In the genomic region with DNA sequence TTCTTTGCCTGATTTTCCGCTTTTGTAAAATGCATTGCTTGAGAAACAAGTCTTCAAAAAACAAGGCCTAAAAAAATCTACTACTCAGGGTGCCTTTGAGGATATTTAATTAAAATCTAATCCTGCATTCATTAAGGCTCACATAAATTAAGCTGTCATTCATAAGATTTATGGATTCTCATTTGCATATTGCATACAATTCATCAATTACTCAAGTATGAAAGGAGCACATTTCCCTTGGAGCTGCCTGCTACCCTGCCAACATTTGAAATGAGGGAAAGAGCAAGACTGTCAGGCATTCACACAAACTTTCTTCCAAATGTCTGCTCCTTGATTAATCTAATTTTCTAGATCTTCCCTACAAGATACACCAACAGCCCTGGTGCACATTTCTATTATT, we compare ENCODE assay signal across 29 cellular contexts.
"Had no signal": no experiment of that assay in that cellular context is flagged by ENCODE, and none has a peak within 500 bp of the region (broad histone marks: within the 10 kb centered on the region; RNA-seq: fewer than 3 reads in every experiment).

No MANE protein-coding gene starts in this region.

- H3K27ac ChIP-seq: cardiac muscle cell, colonic mucosa, SJCRH30 had no signal

- H3K4me3 Mint-ChIP-seq: activated CD4-positive, alpha-beta T cell treated with anti-CD3 and anti-CD28 coated beads for 36 hours; activated CD4-positive, alpha-beta T cell treated with anti-CD3 and anti-CD28 coated beads, Interleukin-2, amount 10 ng/mL, durations not matched to agents 7 days and 5 days; activated CD8-positive, alpha-beta T cell treated with anti-CD3 and anti-CD28 coated beads, Interleukin-2, amount 10 ng/mL, durations not matched to agents 7 days and 5 days; activated naive CD4-positive, alpha-beta T cell treated with anti-CD3 and anti-CD28 coated beads, Interleukin-2, amount 10 ng/mL, durations not matched to agents 7 days and 5 days; activated naive CD8-positive, alpha-beta T cell; activated naive CD8-positive, alpha-beta T cell treated with anti-CD3 and anti-CD28 coated beads, Interleukin-2, amount 50 U/mL, for 24 hours; activated T-cell treated with anti-CD3 and anti-CD28 coated beads, Interleukin-2, amount 50 U/mL, for 24 hours; activated T-helper 1 cell treated with anti-CD3 and anti-CD28 coated beads, Interleukin-12 subunit alpha, Interleukin-12 subunit beta, Interleukin-2, Interleukin-4 antibody, amounts not matched to agents 30 ng/mL and 10 ng/mL and 1 ng/mL, durations not matched to agents 14 hours and 24 hours and 36 hours; central memory CD8-positive, alpha-beta T cell; T-helper 1 cell treated with Interleukin-12 subunit alpha and Interleukin-12 subunit beta and Interleukin-4 antibody, amounts not matched to agents 30 μg/mL and 1 μg/mL, for 36 hours; T-helper 2 cell treated with Interferon-gamma antibody and Interleukin-4, amounts not matched to agents 5 μg/mL and 100 μg/mL, for 36 hours had no signal

- H3K4me1 ChIP-seq: colonic mucosa, SJCRH30 had no signal

- H3K27ac Mint-ChIP-seq: activated CD4-positive, alpha-beta T cell treated with anti-CD3 and anti-CD28 coated beads for 36 hours; activated CD4-positive, alpha-beta T cell treated with anti-CD3 and anti-CD28 coated beads, Interleukin-2, amount 10 ng/mL, durations not matched to agents 7 days and 5 days; activated CD8-positive, alpha-beta T cell treated with anti-CD3 and anti-CD28 coated beads, Interleukin-2, amount 10 ng/mL, durations not matched to agents 7 days and 5 days; activated naive CD4-positive, alpha-beta T cell treated with anti-CD3 and anti-CD28 coated beads, Interleukin-2, amount 10 ng/mL, durations not matched to agents 7 days and 5 days; activated naive CD8-positive, alpha-beta T cell; activated naive CD8-positive, alpha-beta T cell treated with anti-CD3 and anti-CD28 coated beads, Interleukin-2, amount 50 U/mL, for 24 hours; activated T-cell treated with anti-CD3 and anti-CD28 coated beads, Interleukin-2, amount 50 U/mL, for 24 hours; activated T-helper 1 cell treated with anti-CD3 and anti-CD28 coated beads, Interleukin-12 subunit alpha, Interleukin-12 subunit beta, Interleukin-2, Interleukin-4 antibody, amounts not matched to agents 30 ng/mL and 10 ng/mL and 1 ng/mL, durations not matched to agents 14 hours and 24 hours and 36 hours; T-helper 1 cell treated with Interleukin-12 subunit alpha and Interleukin-12 subunit beta and Interleukin-4 antibody, amounts not matched to agents 30 μg/mL and 1 μg/mL, for 36 hours; T-helper 2 cell treated with Interferon-gamma antibody and Interleukin-4, amounts not matched to agents 5 μg/mL and 100 μg/mL, for 36 hours had no signal

- DNase-seq: activated CD4-positive, alpha-beta T cell treated with anti-CD3 and anti-CD28 coated beads for 36 hours; activated CD4-positive, alpha-beta T cell treated with anti-CD3 and anti-CD28 coated beads, Interleukin-2, amount 10 ng/mL, durations not matched to agents 7 days and 5 days; activated CD4-positive, alpha-beta T cell treated with anti-CD3 and anti-CD28 coated beads, Interleukin-2, amount 50 U/mL, for 48 hours; activated CD8-positive, alpha-beta T cell treated with anti-CD3 and anti-CD28 coated beads, Interleukin-2, amount 10 ng/mL, durations not matched to agents 7 days and 5 days; activated naive CD4-positive, alpha-beta T cell treated with anti-CD3 and anti-CD28 coated beads, Interleukin-2, amount 10 ng/mL, durations not matched to agents 7 days and 5 days; activated naive CD8-positive, alpha-beta T cell treated with anti-CD3 and anti-CD28 coated beads, Interleukin-2, amount 50 U/mL, for 24 hours; activated T-cell treated with anti-CD3 and anti-CD28 coated beads, Interleukin-2, amount 50 U/mL, for 24 hours; aorta; colonic mucosa; Kasumi-1; MG63; MV-4-11; NCI-H1092; NCI-H1436 treated with DMSO at 0.1 percent for 48 hours; NCI-H1694 treated with DMSO at 0.1 percent for 48 hours; NCI-H2029; NCI-H510A; NCI-H774; SHP77; SJCRH30; SK-N-SH had no signal

- H3K4me3 ChIP-seq: cardiac muscle cell, colonic mucosa, MG63, SJCRH30 had no signal

- H3K36me3 ChIP-seq: cardiac muscle cell, colonic mucosa, MG63, SJCRH30 had no signal

- H3K36me3 Mint-ChIP-seq: activated naive CD4-positive, alpha-beta T cell treated with anti-CD3 and anti-CD28 coated beads, Interleukin-2, amount 10 ng/mL, durations not matched to agents 7 days and 5 days; activated naive CD8-positive, alpha-beta T cell had no signal

- H3K27me3 ChIP-seq: cardiac muscle cell, colonic mucosa, MG63, SJCRH30 had no signal

- H3K9me3 Mint-ChIP-seq: activated CD4-positive, alpha-beta T cell treated with anti-CD3 and anti-CD28 coated beads, Interleukin-2, amount 10 ng/mL, durations not matched to agents 7 days and 5 days; activated naive CD4-positive, alpha-beta T cell treated with anti-CD3 and anti-CD28 coated beads, Interleukin-2, amount 10 ng/mL, durations not matched to agents 7 days and 5 days; activated naive CD8-positive, alpha-beta T cell treated with anti-CD3 and anti-CD28 coated beads, Interleukin-2, amount 50 U/mL, for 24 hours; activated T-cell treated with anti-CD3 and anti-CD28 coated beads, Interleukin-2, amount 50 U/mL, for 24 hours; activated T-helper 1 cell treated with anti-CD3 and anti-CD28 coated beads, Interleukin-12 subunit alpha, Interleukin-12 subunit beta, Interleukin-2, Interleukin-4 antibody, amounts not matched to agents 30 ng/mL and 10 ng/mL and 1 ng/mL, durations not matched to agents 14 hours and 24 hours and 36 hours; T-helper 1 cell treated with Interleukin-12 subunit alpha and Interleukin-12 subunit beta and Interleukin-4 antibody, amounts not matched to agents 30 μg/mL and 1 μg/mL, for 36 hours; T-helper 2 cell treated with Interferon-gamma antibody and Interleukin-4, amounts not matched to agents 5 μg/mL and 100 μg/mL, for 36 hours had no signal

- H3K4me1 Mint-ChIP-seq: activated CD4-positive, alpha-beta T cell treated with anti-CD3 and anti-CD28 coated beads for 36 hours; activated CD4-positive, alpha-beta T cell treated with anti-CD3 and anti-CD28 coated beads, Interleukin-2, amount 10 ng/mL, durations not matched to agents 7 days and 5 days; activated naive CD4-positive, alpha-beta T cell treated with anti-CD3 and anti-CD28 coated beads, Interleukin-2, amount 10 ng/mL, durations not matched to agents 7 days and 5 days; activated naive CD8-positive, alpha-beta T cell treated with anti-CD3 and anti-CD28 coated beads, Interleukin-2, amount 50 U/mL, for 24 hours; central memory CD8-positive, alpha-beta T cell had no signal

- H3K9ac ChIP-seq: SK-N-SH had no signal

- H3K27me3 Mint-ChIP-seq: activated CD4-positive, alpha-beta T cell treated with anti-CD3 and anti-CD28 coated beads for 36 hours; activated CD4-positive, alpha-beta T cell treated with anti-CD3 and anti-CD28 coated beads, Interleukin-2, amount 10 ng/mL, durations not matched to agents 7 days and 5 days; activated naive CD4-positive, alpha-beta T cell treated with anti-CD3 and anti-CD28 coated beads, Interleukin-2, amount 10 ng/mL, durations not matched to agents 7 days and 5 days; activated naive CD8-positive, alpha-beta T cell; activated naive CD8-positive, alpha-beta T cell treated with anti-CD3 and anti-CD28 coated beads, Interleukin-2, amount 50 U/mL, for 24 hours; activated T-cell treated with anti-CD3 and anti-CD28 coated beads, Interleukin-2, amount 50 U/mL, for 24 hours; central memory CD8-positive, alpha-beta T cell had no signal

- H3K9me3 ChIP-seq: colonic mucosa, MG63, SJCRH30, SK-N-SH had no signal

- ATAC-seq: activated CD4-positive, alpha-beta T cell treated with anti-CD3 and anti-CD28 coated beads for 36 hours; activated CD4-positive, CD25-positive, alpha-beta regulatory T cell treated with anti-CD3 and anti-CD28 coated beads, Interleukin-2, amount 50 U/mL, for 24 hours; activated CD8-positive, alpha-beta T cell treated with anti-CD3 and anti-CD28 coated beads, Interleukin-2, amount 10 ng/mL, durations not matched to agents 7 days and 5 days; activated naive CD8-positive, alpha-beta T cell treated with anti-CD3 and anti-CD28 coated beads, Interleukin-2, amount 50 U/mL, for 24 hours; Panc1 had no signal
